In genomic region chr2:27080603-27080938, GRCh38 we compare ENCODE assay signal across 7 cellular contexts. TPM values are rescaled to one million over a fixed set of nuclear protein-coding genes. Genes with fewer than 3 reads are reported as not detected.
DNase-seq lines count a peak whose midpoint lies in the region; ATAC-seq and TF ChIP-seq lines count a peak whose summit lies in the region.

No MANE protein-coding gene starts in this region.

- peak overlapping the region; percentile 86 for H3K23ac ChIP-seq in IMR-90 (ENCODE audit: low read depth, low read length)

- peak overlapping the region; percentile 82 for H3K14ac ChIP-seq in IMR-90 (replicated peaks; ENCODE audit: low read depth, low read length)

- H4K8ac ChIP-seq in IMR-90 (ENCODE audit: low read depth in 2 of 2, low read length in 2 of 2) = peak overlapping the region in 1 of 2 experiments; percentile 92; a peak in 2 of 4 replicates

- in situ Hi-C loops in IMR-90 (cut with MboI; ENCODE audit: low sequenced_read_pairs) = no loop called here

- no peak for TF ChIP-seq CTCF in IMR-90 (conservative IDR thresholded peaks at IDR 0.05; ENCODE audit: low read depth, low read length)

- POLR2A ChIA-PET in IMR-90 (lab: Charles Lee; ENCODE audit: unreplicated experiment) = interaction anchor here (0.6 to 1.0 kb wide), 3 partner anchors 8 to 28 kb away, joined by 3 to 4 read pairs (median 3); partner anchors contain the start of gene OST4

- peak overlapping the region; percentile 98 for H3K4me2 ChIP-seq in IMR-90 (ENCODE audit: low read depth, low read length)

- peak overlapping the region; percentile 89 for H2AK5ac ChIP-seq in IMR-90 (ENCODE audit: low read depth, low read length)

- H3K4me1 Mint-ChIP-seq in activated naive CD8-positive, alpha-beta T cell (ENCODE audit: low read depth) = peaks cover 28% of the 10 kb centered on the region
- peaks cover 37 to 46% of the 10 kb centered on the region in 2 donors for H3K4me1 Mint-ChIP-seq in immature natural killer cell
- peaks cover 31 to 58% of the 10 kb centered on the region in 2 donors for H3K4me1 Mint-ChIP-seq in stimulated activated naive B cell treated with anti-CD40 and anti-IgM and Interleukin-4, amounts not matched to agents 10 μg/mL and 1 μg/mL and 100 μg/mL, for 72 hours

- H3K9me1 ChIP-seq in IMR-90 (ENCODE audit: insufficient read depth, low read length) = peaks cover 7% of the 10 kb centered on the region; the same call in 1 of the 2 replicates

- H3K36me3 ChIP-seq in IMR-90 (ENCODE audit: control insufficient read depth, insufficient read depth, low read length) = peaks cover 29% of the 10 kb centered on the region; the same call in 1 of the 2 replicates

- no peak for TF ChIP-seq POLR2A in IMR-90 (IDR thresholded peaks at IDR 0.05; ENCODE audit: low read depth, low read length)

- TF ChIP-seq RAD21 in IMR-90 (IDR thresholded peaks at IDR 0.05; ENCODE audit: low read length) = no peak

- H2BK5ac ChIP-seq in IMR-90 (ENCODE audit: low read depth, low read length, poor library complexity, severe bottlenecking) = peak overlapping the region; percentile 91

- H4K20me1 ChIP-seq in IMR-90 (ENCODE audit: insufficient read depth, low read length) = peaks cover 14% of the 10 kb centered on the region

- no TSS peak for BruUV-seq in IMR-90 (replicated peaks; lab: Mats Ljungman, UMichigan)

- H3K4me3 Mint-ChIP-seq in activated naive CD8-positive, alpha-beta T cell = peak overlapping the region; percentile 17
- peak overlapping the region in 4 of 5 donors; percentile 77 to 93 (median 78) for H3K4me3 Mint-ChIP-seq in immature natural killer cell
- H3K4me3 Mint-ChIP-seq in stimulated activated naive B cell treated with anti-CD40 and anti-IgM and Interleukin-4, amounts not matched to agents 10 μg/mL and 1 μg/mL and 100 μg/mL, for 72 hours = no peak overlapping the region

- H3K9me3 Mint-ChIP-seq in activated naive CD8-positive, alpha-beta T cell (ENCODE audit: low read depth) = no peaks in the 10 kb centered on the region
- H3K9me3 Mint-ChIP-seq in immature natural killer cell = no peaks in the 10 kb centered on the region
- peaks cover 0 to 3% of the 10 kb centered on the region in 2 donors for H3K9me3 Mint-ChIP-seq in stimulated activated naive B cell treated with anti-CD40 and anti-IgM and Interleukin-4, amounts not matched to agents 10 μg/mL and 1 μg/mL and 100 μg/mL, for 72 hours

- H2AK9ac ChIP-seq in IMR-90 (replicated peaks; ENCODE audit: low read depth, low read length, poor library complexity) = peak overlapping the region; percentile 94

- no peak overlapping the region for H3K18ac ChIP-seq in IMR-90 (ENCODE audit: low read depth, low read length)

- no peak for DNase-seq in IMR-90
- no peak for DNase-seq in immature natural killer cell
- no peak for DNase-seq in stimulated activated naive B cell treated with anti-CD40 and anti-IgM and Interleukin-4, amounts not matched to agents 10 μg/mL and 1 μg/mL and 100 μg/mL, for 72 hours
- DNase-seq in sciatic nerve (ENCODE audit: low spot score) = no peak
- DNase-seq in effector CD4-positive, alpha-beta T cell = no peak

- H3K27me3 Mint-ChIP-seq in activated naive CD8-positive, alpha-beta T cell = no peaks in the 10 kb centered on the region
- peaks cover 4 to 6% (median 5%) of the 10 kb centered on the region in 3 donors for H3K27me3 Mint-ChIP-seq in immature natural killer cell (ENCODE audit: low read depth in 3 of 3)
- H3K27me3 Mint-ChIP-seq in stimulated activated naive B cell treated with anti-CD40 and anti-IgM and Interleukin-4, amounts not matched to agents 10 μg/mL and 1 μg/mL and 100 μg/mL, for 72 hours = peaks cover 4 to 18% of the 10 kb centered on the region in 2 donors

- peak overlapping the region; percentile 82 for H3K4me3 ChIP-seq in IMR-90 (ENCODE audit: insufficient read depth, low read depth, low read length)

- intact Hi-C loops in IMR-90 (cut with micrococcal nuclease) (no loop called here), sciatic nerve (cut with DNase I) (no loop called here)

- H2BK20ac ChIP-seq in IMR-90 (ENCODE audit: low read depth, low read length) = no peak overlapping the region

- H3K79me1 ChIP-seq in IMR-90 (ENCODE audit: low read depth in 1 of 2, low read length in 2 of 2) = peaks cover 3 to 57% of the 10 kb centered on the region in 2 experiments; a peak in 3 of 4 replicates

- peak overlapping the region; percentile 80 for H4K91ac ChIP-seq in IMR-90 (ENCODE audit: insufficient read depth, low read depth, low read length)

- 0 out of 2 replicates have a peak overlapping the region, but pooled peaks have one; percentile 78 for H3K56ac ChIP-seq in IMR-90 (ENCODE audit: extremely low read depth, insufficient read depth, low read length)

- dilution Hi-C loops in IMR-90 (cut with HindIII; ENCODE audit: low sequenced_read_pairs, unreplicated experiment) = no loop called here

- ATAC-seq in IMR-90 (ENCODE audit: low read depth) (no peak), sciatic nerve (no peak), HG02610 (IDR thresholded peaks at IDR 0.05; ENCODE audit: unreplicated experiment) (no peak)
- ATAC-seq in stimulated activated naive B cell treated with anti-CD40 and anti-IgM and Interleukin-4, amounts not matched to agents 10 μg/mL and 1 μg/mL and 100 μg/mL, for 72 hours (replicated peaks) = no peak

- H3K9ac ChIP-seq in IMR-90 (ENCODE audit: low read depth, low read length) = peak overlapping the region; percentile 97; the same call in 1 of the 2 replicates

- CTCF ChIA-PET in IMR-90 (lab: Yijun Ruan, JAX) = interaction anchor here (0.9 to 1.3 kb wide), 3 partner anchors 10 to 30 kb away, joined by 3 to 4 read pairs (median 3); no protein-coding TSS in a partner anchor

- H3K27ac ChIP-seq in IMR-90 (ENCODE audit: insufficient read depth, low read length) = peak overlapping the region; percentile 98

- H2AFZ ChIP-seq in IMR-90 (replicated peaks; ENCODE audit: low read length, poor library complexity) = peak overlapping the region; percentile 88

- peak overlapping the region; percentile 2; the same call in 1 of the 2 replicates for H4K5ac ChIP-seq in IMR-90 (ENCODE audit: low read depth, low read length)

- peak overlapping the region; percentile 89 for H3K4ac ChIP-seq in IMR-90 (ENCODE audit: low read depth, low read length)

- peaks cover 19% of the 10 kb centered on the region for H3K4me1 ChIP-seq in IMR-90 (ENCODE audit: control insufficient read depth, insufficient read depth, low read length)

- 78% methylated on average over 4 of the region's 14 CpGs; no CpG with 5 or more reads in 1 of the 2 experiments for WGBS in IMR-90 (ENCODE audit: extremely low coverage in 2 of 2, insufficient read length in 1 of 2), 2 experiments

- H3K27ac Mint-ChIP-seq in activated naive CD8-positive, alpha-beta T cell = peak overlapping the region; percentile 98
- H3K27ac Mint-ChIP-seq in immature natural killer cell = peak overlapping the region in 3 of 6 donors; percentile 90 to 97 (median 93)
- peak overlapping the region; percentile 94 for H3K27ac Mint-ChIP-seq in stimulated activated naive B cell treated with anti-CD40 and anti-IgM and Interleukin-4, amounts not matched to agents 10 μg/mL and 1 μg/mL and 100 μg/mL, for 72 hours

- H3K27me3 ChIP-seq in IMR-90 (ENCODE audit: control insufficient read depth, insufficient read depth, low read length) = no peaks in the 10 kb centered on the region

- H2BK120ac ChIP-seq in IMR-90 (ENCODE audit: low read depth, low read length) = 0 out of 2 replicates have a peak overlapping the region, but pooled peaks have one; percentile 36

- H2BK15ac ChIP-seq in IMR-90 (ENCODE audit: low read depth, low read length) = peak overlapping the region; percentile 57; the same call in 1 of the 3 replicates

- no peaks in the 10 kb centered on the region for H3K9me3 ChIP-seq in IMR-90 (ENCODE audit: control insufficient read depth, insufficient read depth, low read length)

- H3K36me3 Mint-ChIP-seq in activated naive CD8-positive, alpha-beta T cell = no peaks in the 10 kb centered on the region
- no peaks in the 10 kb centered on the region for H3K36me3 Mint-ChIP-seq in immature natural killer cell
- H3K36me3 Mint-ChIP-seq in stimulated activated naive B cell treated with anti-CD40 and anti-IgM and Interleukin-4, amounts not matched to agents 10 μg/mL and 1 μg/mL and 100 μg/mL, for 72 hours = no peaks in the 10 kb centered on the region

TF ChIP-seq in IMR-90, 13 proteins besides CTCF, POLR2A, EP300 and RAD21:
- TF ChIP-seq CHD1 (IDR thresholded peaks at IDR 0.05; ENCODE audit: low read depth, low read length) (no peak; the same call in 1 of the 2 replicates), SMC3 (IDR thresholded peaks at IDR 0.05; ENCODE audit: low read depth, low read length) (no peak)

RNA-seq across cellular contexts. Expression of gene EMILIN1, which starts 2.2 kb away (rescaled TPM):
- total RNA-seq in IMR-90 (2012; rRNA removed) = 26.5 and 27.8 TPM in 2 replicates
- polyA plus RNA-seq in IMR-90 (2012; rRNA removed) = 95.6 and 123 TPM in 2 replicates
- polyA plus RNA-seq in IMR-90 (2012; cell fraction: cytosol; rRNA removed) = 92.2 and 162 TPM in 2 replicates
- polyA plus RNA-seq in IMR-90 (2012; cell fraction: nucleus; rRNA removed; ENCODE audit: low replicate concordance) = 96.9 and 278 TPM in 2 replicates
- polyA plus RNA-seq in immature natural killer cell = 1 to 10 TPM in 1 of 3 donors, under 1 TPM in 2; 0.80 to 1.3 (median 0.92) TPM
- 46.8 TPM for total RNA-seq in sciatic nerve

RNA-seq across cellular contexts. Expression of gene KHK, which starts 6.0 kb away (rescaled TPM):
- total RNA-seq in IMR-90 (2012; rRNA removed) (0.56 and 0.72 TPM in 2 replicates), sciatic nerve (7.1 TPM)
- polyA plus RNA-seq in IMR-90 (2012; rRNA removed) (0.80 and 0.82 TPM in 2 replicates), immature natural killer cell (1 to 10 TPM; 7.0 to 9.5 (median 8.4) TPM)
- polyA plus RNA-seq in IMR-90 (2012; cell fraction: cytosol; rRNA removed) = 0.58 and 0.95 TPM in 2 replicates
- 0.68 and 1.2 TPM in 2 replicates for polyA plus RNA-seq in IMR-90 (2012; cell fraction: nucleus; rRNA removed; ENCODE audit: low replicate concordance)

RNA-seq across cellular contexts. Expression of gene OST4, which starts 9.1 kb away (rescaled TPM):
- 196 and 386 TPM in 2 replicates for total RNA-seq in IMR-90 (2012; rRNA removed)
- 806 and 1,337 TPM in 2 replicates for polyA plus RNA-seq in IMR-90 (2012; rRNA removed)
- polyA plus RNA-seq in IMR-90 (2012; cell fraction: cytosol; rRNA removed) = 677 and 1,004 TPM in 2 replicates
- polyA plus RNA-seq in IMR-90 (2012; cell fraction: nucleus; rRNA removed; ENCODE audit: low replicate concordance) = 119 and 187 TPM in 2 replicates
- polyA plus RNA-seq in immature natural killer cell = 100 to 1,000 TPM; 677 to 899 (median 681) TPM
- total RNA-seq in sciatic nerve = 198 TPM

RNA-seq across cellular contexts. Expression of gene AGBL5, which starts 29.1 kb away (rescaled TPM):
- total RNA-seq in IMR-90 (2012; rRNA removed) (22.8 and 26.2 TPM in 2 replicates), sciatic nerve (16.3 TPM)
- polyA plus RNA-seq in IMR-90 (2012; rRNA removed) (19.0 and 21.1 TPM in 2 replicates), immature natural killer cell (10 to 100 TPM in 1 of 3 donors, 1 to 10 TPM in 2; 7.7 to 10.2 (median 8.9) TPM)
- 18.5 and 25.0 TPM in 2 replicates for polyA plus RNA-seq in IMR-90 (2012; cell fraction: cytosol; rRNA removed)
- 12.2 and 14.9 TPM in 2 replicates for polyA plus RNA-seq in IMR-90 (2012; cell fraction: nucleus; rRNA removed; ENCODE audit: low replicate concordance)

RNA-seq across cellular contexts. Expression of gene CGREF1, which starts 38.4 kb away (rescaled TPM):
- 0.28 and 0.54 TPM in 2 replicates for total RNA-seq in IMR-90 (2012; rRNA removed)
- 1.3 TPM in 2 replicates for polyA plus RNA-seq in IMR-90 (2012; rRNA removed)
- polyA plus RNA-seq in IMR-90 (2012; cell fraction: cytosol; rRNA removed) = 1.3 and 1.7 TPM in 2 replicates
- 2.0 and 2.1 TPM in 2 replicates for polyA plus RNA-seq in IMR-90 (2012; cell fraction: nucleus; rRNA removed; ENCODE audit: low replicate concordance)
- polyA plus RNA-seq in immature natural killer cell = not detected
- total RNA-seq in sciatic nerve = 4.1 TPM

Comparison
In these comparisons a context has a peak if more than half of its experiments do, and no peak if none do; other contexts are left out.
1. H3K4me3 Mint-ChIP-seq: peak in activated naive CD8-positive, alpha-beta T cell (single experiment) and immature natural killer cell (4 of 5); none in stimulated activated naive B cell treated with anti-CD40 and anti-IgM and Interleukin-4, amounts not matched to agents 10 μg/mL and 1 μg/mL and 100 μg/mL, for 72 hours (0 of 2).